In genomic region chr6:22748681-22749080, GRCh38 we compare ENCODE assay signal across 14 cellular contexts.
DNase-seq lines count a peak whose midpoint lies in the region; ATAC-seq lines count a peak whose summit lies in the region.
"Had no signal": no experiment of that assay in that cellular context is flagged by ENCODE, and none has a peak within 500 bp of the region (broad histone marks: within the 10 kb centered on the region; RNA-seq: fewer than 3 reads in every experiment).

No MANE protein-coding gene starts in this region.

- 60% methylated on average over 1 of the region's 4 CpGs for WGBS in mesendoderm (ENCODE audit: extremely low coverage, insufficient coverage, low lambda C conversion rate)

- ATAC-seq in Right ventricle myocardium superior (ENCODE audit: poor library complexity), result no peak
- ATAC-seq: GM23338, HCT116 had no signal

- peak overlapping the region; percentile 19 for H3K9ac ChIP-seq in HUES6 (ENCODE audit: low read length)
- no peak overlapping the region for H3K9ac ChIP-seq in mesendoderm (ENCODE audit: low read length)

- no peak overlapping the region for H2AK5ac ChIP-seq in mesendoderm (ENCODE audit: low read length)

- intact Hi-C loops in Right ventricle myocardium superior (cut with DNase I), result no loop called here

- H3K4me1 ChIP-seq in HUES6 (ENCODE audit: control insufficient read depth, insufficient read depth, low read length), result no peaks in the 10 kb centered on the region
- H3K4me1 ChIP-seq in mesendoderm (ENCODE audit: control insufficient read depth, low read depth, low read length), result no peaks in the 10 kb centered on the region

- no peak overlapping the region for H3K18ac ChIP-seq in mesendoderm (ENCODE audit: low read length)

- H2BK5ac ChIP-seq in mesendoderm (ENCODE audit: low read length), result no peak overlapping the region

- DNase-seq in NCI-H69 (lab: John Stamatoyannopoulos, UW), result peak; percentile 16
- peak; percentile 82 for DNase-seq in mesendoderm
- no peak for DNase-seq in Right ventricle myocardium superior
- no peak for DNase-seq in NCI-H1694 treated with DMSO at 0.1 percent for 48 hours (lab: John Stamatoyannopoulos, UW)
- DNase-seq in SHP77 treated with DMSO at 0.1 percent for 48 hours (lab: John Stamatoyannopoulos, UW), result no peak
- DNase-seq: CD4-positive, alpha-beta memory T cell; COR-L47; DMS153; DMS79 treated with DMSO at 0.1 percent for 48 hours; GF-D8; H9 had no signal

- no peak overlapping the region for H3K27ac ChIP-seq in HUES6 (ENCODE audit: low read depth, low read length)
- no peak overlapping the region for H3K27ac ChIP-seq in mesendoderm (ENCODE audit: low read depth, low read length)

- no peaks in the 10 kb centered on the region for H3K9me3 ChIP-seq in HUES6 (ENCODE audit: control insufficient read depth, insufficient read depth, low read depth, low read length)

- no peak overlapping the region for H3K23ac ChIP-seq in mesendoderm (ENCODE audit: low read length)

- H3K4me3 ChIP-seq in HUES6 (ENCODE audit: low read depth, low read length) (no peak overlapping the region), mesendoderm (ENCODE audit: low read length) (no peak overlapping the region)
- H3K4me3 ChIP-seq: GM23338 had no signal

- H3K36me3 ChIP-seq in HUES6 (ENCODE audit: control insufficient read depth, insufficient read depth, low read length) (no peaks in the 10 kb centered on the region), mesendoderm (ENCODE audit: control insufficient read depth, insufficient read depth, low read length) (no peaks in the 10 kb centered on the region)

- no peak overlapping the region for H4K5ac ChIP-seq in mesendoderm (ENCODE audit: low read length)

- no peaks in the 10 kb centered on the region for H3K79me1 ChIP-seq in mesendoderm (ENCODE audit: low read length)

- H4K8ac ChIP-seq in mesendoderm (ENCODE audit: low read depth, low read length), result no peak overlapping the region

- no peak overlapping the region for H2BK120ac ChIP-seq in mesendoderm (ENCODE audit: low read depth, low read length)

- no peak overlapping the region for H2BK15ac ChIP-seq in mesendoderm (replicated peaks; ENCODE audit: low read depth)

- H3K79me2 ChIP-seq in mesendoderm (ENCODE audit: control insufficient read depth, insufficient read depth, low read length), result no peaks in the 10 kb centered on the region

- H3K27me3 ChIP-seq in HUES6 (ENCODE audit: control insufficient read depth, insufficient read depth, low read length) (no peaks in the 10 kb centered on the region), mesendoderm (ENCODE audit: insufficient read depth, low read length, poor library complexity) (no peaks in the 10 kb centered on the region)

- H3K56ac ChIP-seq in mesendoderm (ENCODE audit: low read length), result no peak overlapping the region

- H3K4ac ChIP-seq in mesendoderm (ENCODE audit: low read depth, low read length), result no peak overlapping the region

- H3K4me2 ChIP-seq in mesendoderm (ENCODE audit: low read length), result no peak overlapping the region
- H3K4me2 ChIP-seq: GM23338 had no signal

Comparison
In these comparisons a context has a peak if more than half of its experiments do, and no peak if none do; other contexts are left out.
1. DNase-seq: peak in NCI-H69 (single experiment) and mesendoderm (single experiment); none in Right ventricle myocardium superior (single experiment), NCI-H1694 treated with DMSO at 0.1 percent for 48 hours (single experiment) and SHP77 treated with DMSO at 0.1 percent for 48 hours (single experiment).